16 cellular contexts compared by ENCODE assay signal in genomic region chr16:89191033-89191900, GRCh38. TPM values are rescaled to one million over a fixed set of nuclear protein-coding genes. Genes with fewer than 3 reads are reported as not detected.
DNase-seq lines count a peak whose midpoint lies in the region; ATAC-seq and TF ChIP-seq lines count a peak whose summit lies in the region.
"Had no signal": no experiment of that assay in that cellular context is flagged by ENCODE, and none has a peak within 500 bp of the region (broad histone marks: within the 10 kb centered on the region; RNA-seq: fewer than 3 reads in every experiment).

No MANE protein-coding gene starts in this region.

- H3K4me2 ChIP-seq in BLaER1 treated with 17β-estradiol and CSF1 and Interleukin-3, amounts not matched to agents 10 nM and 100 nM: peak overlapping the region; percentile 61 to 99 (median 97)

- TF ChIP-seq CTCF in GM06990 (IDR thresholded peaks at IDR 0.05; ENCODE audit: insufficient read depth, low read length, poor library complexity, severe bottlenecking) (no peak), endodermal cell (conservative IDR thresholded peaks at IDR 0.05) (no peak), neural crest cell (conservative IDR thresholded peaks at IDR 0.05) (no peak)

- no peak overlapping the region for H3K27ac Mint-ChIP-seq in endodermal cell
- H3K27ac Mint-ChIP-seq in neural crest cell (ENCODE audit: unreplicated experiment): no peak overlapping the region

- H3K4me3 ChIP-seq in BLaER1 treated with 17β-estradiol and CSF1 and Interleukin-3, amounts not matched to agents 10 nM and 100 nM: peak overlapping the region in 1 of 10 experiments; percentile 44; a peak in 1 of 20 replicates
- H3K4me3 ChIP-seq in GM06990 (replicated peaks; ENCODE audit: low read depth, low read length): peak overlapping the region; percentile 63
- H3K4me3 ChIP-seq in endodermal cell (ENCODE audit: low read length): no peak overlapping the region

- H3K27me3 Mint-ChIP-seq in endodermal cell (ENCODE audit: insufficient read depth) (peaks cover 24% of the 10 kb centered on the region), neural crest cell (ENCODE audit: low read depth) (peaks cover 21% of the 10 kb centered on the region)

- ATAC-seq in HG02763 (IDR thresholded peaks at IDR 0.05; ENCODE audit: unreplicated experiment): no peak

- DNase-seq in GM06990 (ENCODE audit: extremely low read depth, insufficient read length) (peak; percentile 21), endodermal cell (peak; percentile 41), neural crest cell (ENCODE audit: low read depth, low spot score) (no peak), occipital lobe (lab: John Stamatoyannopoulos, UW) (no peak), GF-D8 (lab: John Stamatoyannopoulos, UW) (no peak)
- no peak for DNase-seq in NK-92 treated with Interleukin-12 subunit alpha and Interleukin-12 subunit beta, amount 100 ng/mL, for 24 hours (lab: John Stamatoyannopoulos, UW)
- DNase-seq: amniotic stem cell; DMS79 treated with DMSO at 0.1 percent for 48 hours; effector memory CD4-positive, alpha-beta T cell; NCI-H2107 had no signal

- H3K27ac ChIP-seq in BLaER1 treated with 17β-estradiol and CSF1 and Interleukin-3, amounts not matched to agents 10 nM and 100 nM: no peak overlapping the region
- no peak overlapping the region for H3K27ac ChIP-seq in endodermal cell (ENCODE audit: low read depth, low read length)

- H3K4me1 Mint-ChIP-seq in endodermal cell (no peaks in the 10 kb centered on the region), neural crest cell (peaks cover 4% of the 10 kb centered on the region)

- H3K4me3 Mint-ChIP-seq in endodermal cell (no peak overlapping the region), neural crest cell (peak overlapping the region; percentile 57)

- no peaks in the 10 kb centered on the region for H3K36me3 ChIP-seq in BLaER1 treated with 17β-estradiol and CSF1 and Interleukin-3, amounts not matched to agents 10 nM and 100 nM
- H3K36me3 ChIP-seq in GM06990 (ENCODE audit: control insufficient read depth, insufficient read depth, low read length) (no peaks in the 10 kb centered on the region), endodermal cell (ENCODE audit: control insufficient read depth, insufficient read depth, low read length) (no peaks in the 10 kb centered on the region)

- no peaks in the 10 kb centered on the region for H3K36me3 Mint-ChIP-seq in endodermal cell (ENCODE audit: low read depth)
- no peaks in the 10 kb centered on the region for H3K36me3 Mint-ChIP-seq in neural crest cell (ENCODE audit: low read depth)

- H3K27me3 ChIP-seq in BLaER1 treated with 17β-estradiol and CSF1 and Interleukin-3, amounts not matched to agents 10 nM and 100 nM: peaks cover 0 to 10% (median 0%) of the 10 kb centered on the region in 11 experiments; a peak in 4 of 22 replicates
- no peaks in the 10 kb centered on the region; the same call in 1 of the 2 replicates for H3K27me3 ChIP-seq in GM06990 (replicated peaks; ENCODE audit: control insufficient read depth, insufficient read depth, low read length)
- H3K27me3 ChIP-seq in endodermal cell (ENCODE audit: control insufficient read depth, insufficient read depth, low read length, poor library complexity, severe bottlenecking): peaks cover 35% of the 10 kb centered on the region

- peak overlapping the region in 3 of 11 experiments; percentile 9 to 39 (median 26); a peak in 2 of 22 replicates for H3K9ac ChIP-seq in BLaER1 treated with 17β-estradiol and CSF1 and Interleukin-3, amounts not matched to agents 10 nM and 100 nM
- no peak overlapping the region for H3K9ac ChIP-seq in endodermal cell (ENCODE audit: extremely low read depth, low read length, poor library complexity, severe bottlenecking)

- H4K20me1 ChIP-seq in BLaER1 treated with 17β-estradiol and CSF1 and Interleukin-3, amounts not matched to agents 10 nM and 100 nM: peaks cover 0 to 43% (median 10%) of the 10 kb centered on the region in 11 experiments; a peak in 9 of 22 replicates

- no peaks in the 10 kb centered on the region for H3K9me3 ChIP-seq in BLaER1 treated with 17β-estradiol and CSF1 and Interleukin-3, amounts not matched to agents 10 nM and 100 nM (replicated peaks in 1 of 11)
- H3K9me3 ChIP-seq in endodermal cell (ENCODE audit: control insufficient read depth, low read length): no peaks in the 10 kb centered on the region

- no peaks in the 10 kb centered on the region for H3K9me3 Mint-ChIP-seq in endodermal cell
- no peaks in the 10 kb centered on the region for H3K9me3 Mint-ChIP-seq in neural crest cell

- 86 to 89% methylated on average over 27 to 42 of the region's 44 CpGs for WGBS in endodermal cell (ENCODE audit: insufficient coverage in 1 of 2, insufficient read length in 1 of 2), 2 experiments

- peaks cover 8 to 30% (median 22%) of the 10 kb centered on the region in 10 experiments for H3K4me1 ChIP-seq in BLaER1 treated with 17β-estradiol and CSF1 and Interleukin-3, amounts not matched to agents 10 nM and 100 nM
- H3K4me1 ChIP-seq in endodermal cell (ENCODE audit: control insufficient read depth, insufficient read depth, low read length): no peaks in the 10 kb centered on the region

RNA-seq across cellular contexts. Expression of gene SLC22A31, which starts 9.1 kb away (rescaled TPM):
- total RNA-seq in endodermal cell: 10 to 100 TPM in 1 of 2 donors, 1 to 10 TPM in 1; 9.7 to 33.9 TPM
- 1.7 TPM for polyA plus RNA-seq in endodermal cell (2013, experiment 1 of 2)
- polyA plus RNA-seq in endodermal cell (2013, experiment 2 of 2): 1.6 TPM
- total RNA-seq in neural crest cell: 1.3 and 1.4 TPM in 2 replicates
- total RNA-seq in occipital lobe: not detected
- total RNA-seq: glomerular endothelial cell, lung microvascular endothelial cell, subcutaneous adipose tissue had no signal

RNA-seq across cellular contexts. Expression of gene CDH15, which starts 19.7 kb away (rescaled TPM):
- total RNA-seq in endodermal cell (under 1 TPM; 0.11 to 0.15 TPM), neural crest cell (not detected in 2 replicates), occipital lobe (0.16 TPM)
- 0.89 TPM for polyA plus RNA-seq in endodermal cell (2013, experiment 1 of 2)
- polyA plus RNA-seq in endodermal cell (2013, experiment 2 of 2): 0.70 TPM
- total RNA-seq: subcutaneous adipose tissue; T-helper 1 cell treated with Interleukin-12 subunit alpha and Interleukin-12 subunit beta and Interleukin-4 antibody, amounts not matched to agents 30 ng/mL and 1 ng/mL, for 36 hours had no signal

RNA-seq across cellular contexts. Expression of gene ZNF778, which starts 26.2 kb away (rescaled TPM):
- total RNA-seq in endodermal cell (10 to 100 TPM; 13.0 to 16.3 TPM), neural crest cell (13.7 and 15.5 TPM in 2 replicates), occipital lobe (17.3 TPM)
- 12.3 TPM for polyA plus RNA-seq in endodermal cell (2013, experiment 1 of 2)
- polyA plus RNA-seq in endodermal cell (2013, experiment 2 of 2): 12.5 TPM

Comparison
In these comparisons a context has a peak if more than half of its experiments do, and no peak if none do; other contexts are left out.
1. DNase-seq: peak in GM06990 (single experiment) and endodermal cell (single experiment); none in neural crest cell (single experiment), occipital lobe (single experiment), NK-92 treated with Interleukin-12 subunit alpha and Interleukin-12 subunit beta, amount 100 ng/mL, for 24 hours (single experiment) and GF-D8 (single experiment).